8 cellular contexts compared by ENCODE assay signal in genomic region chr13:23433171-23434153, GRCh38. TPM values are rescaled to one million over a fixed set of nuclear protein-coding genes. Genes with fewer than 3 reads are reported as not detected.
DNase-seq lines count a peak whose midpoint lies in the region; ATAC-seq and TF ChIP-seq lines count a peak whose summit lies in the region.

A gene with protein sequence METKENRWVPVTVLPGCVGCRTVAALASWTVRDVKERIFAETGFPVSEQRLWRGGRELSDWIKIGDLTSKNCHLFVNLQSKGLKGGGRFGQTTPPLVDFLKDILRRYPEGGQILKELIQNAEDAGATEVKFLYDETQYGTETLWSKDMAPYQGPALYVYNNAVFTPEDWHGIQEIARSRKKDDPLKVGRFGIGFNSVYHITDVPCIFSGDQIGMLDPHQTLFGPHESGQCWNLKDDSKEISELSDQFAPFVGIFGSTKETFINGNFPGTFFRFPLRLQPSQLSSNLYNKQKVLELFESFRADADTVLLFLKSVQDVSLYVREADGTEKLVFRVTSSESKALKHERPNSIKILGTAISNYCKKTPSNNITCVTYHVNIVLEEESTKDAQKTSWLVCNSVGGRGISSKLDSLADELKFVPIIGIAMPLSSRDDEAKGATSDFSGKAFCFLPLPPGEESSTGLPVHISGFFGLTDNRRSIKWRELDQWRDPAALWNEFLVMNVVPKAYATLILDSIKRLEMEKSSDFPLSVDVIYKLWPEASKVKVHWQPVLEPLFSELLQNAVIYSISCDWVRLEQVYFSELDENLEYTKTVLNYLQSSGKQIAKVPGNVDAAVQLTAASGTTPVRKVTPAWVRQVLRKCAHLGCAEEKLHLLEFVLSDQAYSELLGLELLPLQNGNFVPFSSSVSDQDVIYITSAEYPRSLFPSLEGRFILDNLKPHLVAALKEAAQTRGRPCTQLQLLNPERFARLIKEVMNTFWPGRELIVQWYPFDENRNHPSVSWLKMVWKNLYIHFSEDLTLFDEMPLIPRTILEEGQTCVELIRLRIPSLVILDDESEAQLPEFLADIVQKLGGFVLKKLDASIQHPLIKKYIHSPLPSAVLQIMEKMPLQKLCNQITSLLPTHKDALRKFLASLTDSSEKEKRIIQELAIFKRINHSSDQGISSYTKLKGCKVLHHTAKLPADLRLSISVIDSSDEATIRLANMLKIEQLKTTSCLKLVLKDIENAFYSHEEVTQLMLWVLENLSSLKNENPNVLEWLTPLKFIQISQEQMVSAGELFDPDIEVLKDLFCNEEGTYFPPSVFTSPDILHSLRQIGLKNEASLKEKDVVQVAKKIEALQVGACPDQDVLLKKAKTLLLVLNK (N-terminal part only) (minus strand): TSS chr13:23433702. CDS start chr13:23411239, 22,463 bp downstream.

- H3K36me3 ChIP-seq in IMR-90 (ENCODE audit: control insufficient read depth, insufficient read depth, low read length) (no peaks in the 10 kb centered on the region), cardiac muscle cell (no peaks in the 10 kb centered on the region)

- POLR2A ChIA-PET in IMR-90 (lab: Charles Lee; ENCODE audit: unreplicated experiment): interaction anchor here (1.0 kb wide), 1 partner anchor 9 kb away, joined by 4 read pairs; no protein-coding TSS in a partner anchor

- no peak within 1 kb of the TSS for H3K27ac Mint-ChIP-seq in activated T-helper 17 cell treated with anti-CD3 and anti-CD28 coated beads, Interleukin-2, amount 50 U/mL, for 72 hours

- no peaks in the 10 kb centered on the region for H3K9me3 Mint-ChIP-seq in activated T-helper 17 cell treated with anti-CD3 and anti-CD28 coated beads, Interleukin-2, amount 50 U/mL, for 72 hours

- H3K27me3 ChIP-seq in IMR-90 (ENCODE audit: control insufficient read depth, insufficient read depth, low read length) (no peaks in the 10 kb centered on the region), cardiac muscle cell (no peaks in the 10 kb centered on the region)

- peak within 1 kb of the TSS; percentile 87 for H2BK120ac ChIP-seq in IMR-90 (ENCODE audit: low read depth, low read length)

- TF ChIP-seq RAD21 in IMR-90 (IDR thresholded peaks at IDR 0.05; ENCODE audit: low read length): no peak

- H3K9me3 ChIP-seq in IMR-90 (ENCODE audit: control insufficient read depth, insufficient read depth, low read length) (no peaks in the 10 kb centered on the region), cardiac muscle cell (ENCODE audit: low read depth) (no peaks in the 10 kb centered on the region)

- H3K4me3 ChIP-seq in IMR-90 (ENCODE audit: insufficient read depth, low read depth, low read length) (peak within 1 kb of the TSS; percentile 88), cardiac muscle cell (peak within 1 kb of the TSS; percentile 90)

- no peaks in the 10 kb centered on the region; the same call in 1 of the 2 replicates for H4K20me1 ChIP-seq in IMR-90 (ENCODE audit: insufficient read depth, low read length)

- ATAC-seq in IMR-90 (ENCODE audit: low read depth) (peak; percentile 88), omental fat pad (ENCODE audit: low FRiP score) (no peak), HG02588 (IDR thresholded peaks at IDR 0.05; ENCODE audit: unreplicated experiment) (no peak), GM18520 (IDR thresholded peaks at IDR 0.05; ENCODE audit: unreplicated experiment) (no peak)
- no peak for ATAC-seq in activated T-helper 17 cell treated with anti-CD3 and anti-CD28 coated beads, Interleukin-2, amount 50 U/mL, for 72 hours (replicated peaks)

- H4K8ac ChIP-seq in IMR-90 (ENCODE audit: low read depth in 2 of 2, low read length in 2 of 2): peak within 1 kb of the TSS; percentile 49 to 86

- H2BK15ac ChIP-seq in IMR-90 (ENCODE audit: low read depth, low read length): peak within 1 kb of the TSS; percentile 45; the same call in 2 of the 3 replicates

- peak within 1 kb of the TSS; percentile 41 for H3K27ac ChIP-seq in C4-2B
- peak within 1 kb of the TSS; percentile 83 for H3K27ac ChIP-seq in IMR-90 (ENCODE audit: insufficient read depth, low read length)
- peak within 1 kb of the TSS; percentile 31 for H3K27ac ChIP-seq in cardiac muscle cell

- TF ChIP-seq POLR2A in IMR-90 (IDR thresholded peaks at IDR 0.05; ENCODE audit: low read depth, low read length): 0 out of 2 replicates have a peak, but pooled peaks have one; percentile 22

- H3K23ac ChIP-seq in IMR-90 (ENCODE audit: low read depth, low read length): peak within 1 kb of the TSS; percentile 76

- in situ Hi-C loops in IMR-90 (cut with MboI; ENCODE audit: low sequenced_read_pairs): no loop called here

- peak within 1 kb of the TSS; percentile 93 for H3K9ac ChIP-seq in IMR-90 (ENCODE audit: low read depth, low read length)

- peak within 1 kb of the TSS; percentile 76; the same call in 1 of the 2 replicates for H3K56ac ChIP-seq in IMR-90 (ENCODE audit: extremely low read depth, insufficient read depth, low read length)

- H2AFZ ChIP-seq in IMR-90 (replicated peaks; ENCODE audit: low read length, poor library complexity): peak within 1 kb of the TSS; percentile 89

- H2AK9ac ChIP-seq in IMR-90 (replicated peaks; ENCODE audit: low read depth, low read length, poor library complexity): peak within 1 kb of the TSS; percentile 90

- H3K9me1 ChIP-seq in IMR-90 (ENCODE audit: insufficient read depth, low read length): no peaks in the 10 kb centered on the region; the same call in 1 of the 2 replicates

- H3K36me3 Mint-ChIP-seq in activated T-helper 17 cell treated with anti-CD3 and anti-CD28 coated beads, Interleukin-2, amount 50 U/mL, for 72 hours (ENCODE audit: low read depth): no peaks in the 10 kb centered on the region

- H3K14ac ChIP-seq in IMR-90 (replicated peaks; ENCODE audit: low read depth, low read length): peak within 1 kb of the TSS; percentile 83

- no peaks in the 10 kb centered on the region for H3K4me1 Mint-ChIP-seq in activated T-helper 17 cell treated with anti-CD3 and anti-CD28 coated beads, Interleukin-2, amount 50 U/mL, for 72 hours

- TF ChIP-seq CTCF in C4-2B (conservative IDR thresholded peaks at IDR 0.05): no peak
- TF ChIP-seq CTCF in IMR-90 (conservative IDR thresholded peaks at IDR 0.05; ENCODE audit: low read depth, low read length): no peak
- no peak for TF ChIP-seq CTCF in cardiac muscle cell (IDR thresholded peaks at IDR 0.05; ENCODE audit: low read depth, low read length)
- TF ChIP-seq CTCF in omental fat pad (IDR thresholded peaks at IDR 0.05): no peak

- peak; percentile 52 for DNase-seq in IMR-90
- DNase-seq in cardiac muscle cell (ENCODE audit: low read depth in 1 of 2, low spot score in 1 of 2): peak; percentile 52 to 76
- DNase-seq in omental fat pad (ENCODE audit: low spot score): no peak
- DNase-seq in HuH-7.5 (ENCODE audit: low spot score): no peak

- peak within 1 kb of the TSS; percentile 10; the same call in 1 of the 2 replicates for H4K5ac ChIP-seq in IMR-90 (ENCODE audit: low read depth, low read length)

- dilution Hi-C loops in IMR-90 (cut with HindIII; ENCODE audit: low sequenced_read_pairs, unreplicated experiment): no loop called here

- H2AK5ac ChIP-seq in IMR-90 (ENCODE audit: low read depth, low read length): 0 out of 2 replicates have a peak within 1 kb of the TSS, but pooled peaks have one; percentile 23

- peak within 1 kb of the TSS; percentile 93 for H3K4me2 ChIP-seq in IMR-90 (ENCODE audit: low read depth, low read length)

- H3K27me3 Mint-ChIP-seq in activated T-helper 17 cell treated with anti-CD3 and anti-CD28 coated beads, Interleukin-2, amount 50 U/mL, for 72 hours: peaks cover 35% of the 10 kb centered on the region

- H2BK5ac ChIP-seq in IMR-90 (ENCODE audit: low read depth, low read length, poor library complexity, severe bottlenecking): peak within 1 kb of the TSS; percentile 65

- peak within 1 kb of the TSS; percentile 71 for H3K18ac ChIP-seq in IMR-90 (ENCODE audit: low read depth, low read length)

- intact Hi-C loops in IMR-90 (cut with micrococcal nuclease): no loop called here

- H3K4me3 Mint-ChIP-seq in activated T-helper 17 cell treated with anti-CD3 and anti-CD28 coated beads, Interleukin-2, amount 50 U/mL, for 72 hours: no peak within 1 kb of the TSS

- H3K4ac ChIP-seq in IMR-90 (ENCODE audit: low read depth, low read length): peak within 1 kb of the TSS; percentile 80

- peaks cover 0 to 31% of the 10 kb centered on the region in 2 experiments for H3K79me1 ChIP-seq in IMR-90 (ENCODE audit: low read depth in 1 of 2, low read length in 2 of 2)

- CTCF ChIA-PET in IMR-90 (lab: Yijun Ruan, JAX): interaction anchor here (0.6 kb wide), 1 partner anchor 90 kb away, joined by 3 read pairs; no protein-coding TSS in a partner anchor

- H2BK20ac ChIP-seq in IMR-90 (ENCODE audit: low read depth, low read length): peak within 1 kb of the TSS; percentile 79

- H4K91ac ChIP-seq in IMR-90 (ENCODE audit: insufficient read depth, low read depth, low read length): peak within 1 kb of the TSS; percentile 54

- 1% methylated on average over 8 of the region's 26 CpGs; no CpG with 5 or more reads in 1 of the 2 experiments for WGBS in IMR-90 (ENCODE audit: extremely low coverage in 2 of 2, insufficient read length in 1 of 2), 2 experiments

- no peaks in the 10 kb centered on the region for H3K4me1 ChIP-seq in IMR-90 (ENCODE audit: control insufficient read depth, insufficient read depth, low read length)
- peaks cover 6% of the 10 kb centered on the region for H3K4me1 ChIP-seq in cardiac muscle cell (ENCODE audit: low read depth)

- BruUV-seq in IMR-90 (replicated peaks; lab: Mats Ljungman, UMichigan): no TSS peak

TF ChIP-seq in IMR-90, 13 proteins besides CTCF, POLR2A, EP300 and RAD21:
- no peak for TF ChIP-seq SMC3 (IDR thresholded peaks at IDR 0.05; ENCODE audit: low read depth, low read length)
- no peak for TF ChIP-seq NFE2L2 (IDR thresholded peaks at IDR 0.05; ENCODE audit: low read depth, low read length)
- TF ChIP-seq RCOR1 (IDR thresholded peaks at IDR 0.05; ENCODE audit: insufficient replicate concordance, low read length): peak; percentile 18
- no peak for TF ChIP-seq CHD1 (IDR thresholded peaks at IDR 0.05; ENCODE audit: low read depth, low read length)
- TF ChIP-seq MAZ (IDR thresholded peaks at IDR 0.05; ENCODE audit: borderline replicate concordance, low read depth, low read length): 0 out of 2 replicates have a peak, but pooled peaks have one; percentile 13

RNA-seq across cellular contexts. Expression of the gene that starts here (rescaled TPM):
- 121 and 174 TPM in 2 replicates for total RNA-seq in IMR-90 (2012; rRNA removed)
- 12.1 and 14.7 TPM in 2 replicates for polyA plus RNA-seq in IMR-90 (2012; rRNA removed)
- 5.2 and 9.7 TPM in 2 replicates for polyA plus RNA-seq in IMR-90 (2012; cell fraction: cytosol; rRNA removed)
- 12.1 and 25.9 TPM in 2 replicates for polyA plus RNA-seq in IMR-90 (2012; cell fraction: nucleus; rRNA removed; ENCODE audit: low replicate concordance)
- total RNA-seq in activated T-helper 17 cell treated with anti-CD3 and anti-CD28 coated beads, Interleukin-2, amount 50 U/mL, for 72 hours: 10 to 100 TPM; 44.1 to 45.4 TPM
- 21.8 and 34.9 TPM in 2 replicates for total RNA-seq in cardiac muscle cell
- polyA plus RNA-seq in cardiac muscle cell: 5.1 and 22.0 TPM in 2 replicates
- 10 to 100 TPM; 12.6 to 48.4 (median 15.0) TPM for total RNA-seq in omental fat pad

Comparison
In these comparisons a context has a peak if more than half of its experiments do, and no peak if none do; other contexts are left out.
1. H3K27ac ChIP-seq: peak in every context shown above with its lines; median percentile 83 in IMR-90; 41 in C4-2B; 31 in cardiac muscle cell.
2. DNase-seq: peak in IMR-90 (single experiment) and cardiac muscle cell (2 of 2); none in omental fat pad (single experiment) and HuH-7.5 (single experiment).